ENCODE assay signal across 1 cellular context in the genomic region with DNA sequence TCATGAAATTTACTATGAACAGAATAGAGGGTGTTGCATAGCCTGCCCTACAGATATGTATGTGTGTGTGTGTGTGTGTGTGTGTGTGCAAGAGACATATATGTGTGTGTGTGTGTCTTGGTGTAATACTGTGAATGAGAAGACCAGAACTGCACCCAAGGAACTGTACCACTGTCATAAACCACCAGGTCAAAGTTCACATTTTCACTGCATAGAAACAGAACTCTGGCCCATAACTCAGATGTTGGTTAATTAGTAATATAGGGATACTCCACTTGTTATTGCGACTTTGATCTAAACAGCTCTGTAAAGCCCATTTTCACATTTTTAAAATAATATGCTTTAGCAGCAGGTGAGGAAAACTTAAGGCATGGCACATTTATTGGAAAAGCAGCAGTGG.
TF ChIP-seq lines count a peak whose summit lies in the region.

No MANE protein-coding gene starts in this region.

TF ChIP-seq in GM23338, 12 proteins besides CTCF, POLR2A, EP300 and RAD21 (continued from another document):
- TF ChIP-seq, protein P1, sequence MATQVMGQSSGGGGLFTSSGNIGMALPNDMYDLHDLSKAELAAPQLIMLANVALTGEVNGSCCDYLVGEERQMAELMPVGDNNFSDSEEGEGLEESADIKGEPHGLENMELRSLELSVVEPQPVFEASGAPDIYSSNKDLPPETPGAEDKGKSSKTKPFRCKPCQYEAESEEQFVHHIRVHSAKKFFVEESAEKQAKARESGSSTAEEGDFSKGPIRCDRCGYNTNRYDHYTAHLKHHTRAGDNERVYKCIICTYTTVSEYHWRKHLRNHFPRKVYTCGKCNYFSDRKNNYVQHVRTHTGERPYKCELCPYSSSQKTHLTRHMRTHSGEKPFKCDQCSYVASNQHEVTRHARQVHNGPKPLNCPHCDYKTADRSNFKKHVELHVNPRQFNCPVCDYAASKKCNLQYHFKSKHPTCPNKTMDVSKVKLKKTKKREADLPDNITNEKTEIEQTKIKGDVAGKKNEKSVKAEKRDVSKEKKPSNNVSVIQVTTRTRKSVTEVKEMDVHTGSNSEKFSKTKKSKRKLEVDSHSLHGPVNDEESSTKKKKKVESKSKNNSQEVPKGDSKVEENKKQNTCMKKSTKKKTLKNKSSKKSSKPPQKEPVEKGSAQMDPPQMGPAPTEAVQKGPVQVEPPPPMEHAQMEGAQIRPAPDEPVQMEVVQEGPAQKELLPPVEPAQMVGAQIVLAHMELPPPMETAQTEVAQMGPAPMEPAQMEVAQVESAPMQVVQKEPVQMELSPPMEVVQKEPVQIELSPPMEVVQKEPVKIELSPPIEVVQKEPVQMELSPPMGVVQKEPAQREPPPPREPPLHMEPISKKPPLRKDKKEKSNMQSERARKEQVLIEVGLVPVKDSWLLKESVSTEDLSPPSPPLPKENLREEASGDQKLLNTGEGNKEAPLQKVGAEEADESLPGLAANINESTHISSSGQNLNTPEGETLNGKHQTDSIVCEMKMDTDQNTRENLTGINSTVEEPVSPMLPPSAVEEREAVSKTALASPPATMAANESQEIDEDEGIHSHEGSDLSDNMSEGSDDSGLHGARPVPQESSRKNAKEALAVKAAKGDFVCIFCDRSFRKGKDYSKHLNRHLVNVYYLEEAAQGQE (IDR thresholded peaks at IDR 0.05; ENCODE audit: unreplicated experiment) = no peak
- no peak for TF ChIP-seq STAT1 (IDR thresholded peaks at IDR 0.05; ENCODE audit: unreplicated experiment)
- no peak for TF ChIP-seq CREB1 (CRISPR knock-in tag; IDR thresholded peaks at IDR 0.05; ENCODE audit: low read depth)
